2 cellular contexts compared by ENCODE assay signal in the genomic region with DNA sequence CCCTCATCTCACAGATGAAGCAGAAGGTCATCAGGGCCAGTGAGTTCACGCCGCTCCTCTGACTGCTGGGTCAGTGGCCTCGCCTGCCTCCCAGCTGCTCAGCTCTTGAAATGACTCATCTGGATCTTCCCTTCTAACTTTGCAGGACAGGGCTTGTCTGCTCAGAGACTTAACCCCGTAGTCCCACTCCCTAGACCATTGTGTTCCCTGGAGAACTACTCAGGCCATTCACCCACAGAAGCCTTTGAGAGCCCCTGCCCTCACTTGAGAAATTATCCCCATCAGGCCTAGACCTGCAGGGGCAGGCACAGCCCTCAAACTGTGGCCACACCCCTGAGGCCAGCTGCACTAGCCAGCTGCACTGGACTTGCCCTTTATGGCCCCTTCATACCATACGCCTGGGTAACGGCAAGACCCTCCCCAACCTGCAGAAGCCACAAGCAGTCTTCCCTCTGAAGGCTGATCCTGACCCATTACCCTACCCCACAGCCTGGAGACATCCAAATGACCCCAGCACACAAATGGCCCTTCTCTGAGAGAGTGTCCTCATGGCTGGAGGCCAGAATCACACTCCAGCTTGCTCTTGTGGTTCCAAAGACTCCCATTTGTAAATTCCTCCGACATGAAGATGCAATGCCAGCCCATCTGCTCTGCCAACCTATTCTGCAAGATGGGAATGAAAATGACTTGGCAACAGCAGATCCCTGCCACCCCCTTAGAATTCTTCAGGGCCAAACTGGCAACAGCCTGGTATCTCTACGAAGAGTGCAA.
TF ChIP-seq lines count a peak whose summit lies in the region.

No MANE protein-coding gene starts in this region.

TF ChIP-seq in GM12878, 131 proteins besides CTCF, POLR2A, EP300 and RAD21 (continues in another document):
- TF ChIP-seq CBFB (IDR thresholded peaks at IDR 0.05; ENCODE audit: low read depth) (no peak), TCF12 (IDR thresholded peaks at IDR 0.05; ENCODE audit: low read depth, low read length) (peak; percentile 98), TCF3 (IDR thresholded peaks at IDR 0.05; ENCODE audit: borderline replicate concordance, insufficient read depth, low read depth, low read length) (peak; percentile 71; the same call in 1 of the 2 replicates), BRCA1 (IDR thresholded peaks at IDR 0.05; ENCODE audit: low read depth, low read length) (no peak), HCFC1 (IDR thresholded peaks at IDR 0.05; ENCODE audit: low read length) (no peak), JUNB (IDR thresholded peaks at IDR 0.05) (peak; percentile 91), EGR1 (IDR thresholded peaks at IDR 0.05; ENCODE audit: borderline replicate concordance in 1 of 2, low read depth in 2 of 2, low read length in 2 of 2) (no peak), ZNF384 (IDR thresholded peaks at IDR 0.05; ENCODE audit: borderline replicate concordance, low read depth, low read length) (no peak), SUPT20H (IDR thresholded peaks at IDR 0.05; ENCODE audit: borderline replicate concordance, control insufficient read depth, low read depth, low read length) (no peak), STAT1 (conservative IDR thresholded peaks at IDR 0.05) (no peak), NFYA (IDR thresholded peaks at IDR 0.05; ENCODE audit: borderline replicate concordance, low read depth, low read length) (no peak), ZNF217 (IDR thresholded peaks at IDR 0.05) (no peak), FOXK2 (IDR thresholded peaks at IDR 0.05) (no peak), STAT3 (IDR thresholded peaks at IDR 0.05; ENCODE audit: low read depth, low read length) (no peak), SPI1 (IDR thresholded peaks at IDR 0.05; ENCODE audit: borderline replicate concordance, insufficient read depth, low read depth, low read length) (no peak), TARDBP (IDR thresholded peaks at IDR 0.05; ENCODE audit: borderline replicate concordance) (no peak), CHD1 (IDR thresholded peaks at IDR 0.05; ENCODE audit: low read depth, low read length) (peak; percentile 85; the same call in 1 of the 2 replicates), ESRRA (IDR thresholded peaks at IDR 0.05; ENCODE audit: low read length) (no peak), RAD51 (IDR thresholded peaks at IDR 0.05) (no peak), TAF1 (IDR thresholded peaks at IDR 0.05; ENCODE audit: borderline replicate concordance, low read depth, low read length) (no peak), CBX5 (IDR thresholded peaks at IDR 0.05; ENCODE audit: low read depth) (no peak), RFX5 (IDR thresholded peaks at IDR 0.05; ENCODE audit: low read depth, low read length) (no peak)
- TF ChIP-seq, protein P1, sequence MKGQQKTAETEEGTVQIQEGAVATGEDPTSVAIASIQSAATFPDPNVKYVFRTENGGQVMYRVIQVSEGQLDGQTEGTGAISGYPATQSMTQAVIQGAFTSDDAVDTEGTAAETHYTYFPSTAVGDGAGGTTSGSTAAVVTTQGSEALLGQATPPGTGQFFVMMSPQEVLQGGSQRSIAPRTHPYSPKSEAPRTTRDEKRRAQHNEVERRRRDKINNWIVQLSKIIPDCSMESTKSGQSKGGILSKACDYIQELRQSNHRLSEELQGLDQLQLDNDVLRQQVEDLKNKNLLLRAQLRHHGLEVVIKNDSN (IDR thresholded peaks at IDR 0.05; ENCODE audit: borderline replicate concordance, extremely low read length, insufficient read depth, low read depth, low read length) = no peak
- TF ChIP-seq, protein P2, sequence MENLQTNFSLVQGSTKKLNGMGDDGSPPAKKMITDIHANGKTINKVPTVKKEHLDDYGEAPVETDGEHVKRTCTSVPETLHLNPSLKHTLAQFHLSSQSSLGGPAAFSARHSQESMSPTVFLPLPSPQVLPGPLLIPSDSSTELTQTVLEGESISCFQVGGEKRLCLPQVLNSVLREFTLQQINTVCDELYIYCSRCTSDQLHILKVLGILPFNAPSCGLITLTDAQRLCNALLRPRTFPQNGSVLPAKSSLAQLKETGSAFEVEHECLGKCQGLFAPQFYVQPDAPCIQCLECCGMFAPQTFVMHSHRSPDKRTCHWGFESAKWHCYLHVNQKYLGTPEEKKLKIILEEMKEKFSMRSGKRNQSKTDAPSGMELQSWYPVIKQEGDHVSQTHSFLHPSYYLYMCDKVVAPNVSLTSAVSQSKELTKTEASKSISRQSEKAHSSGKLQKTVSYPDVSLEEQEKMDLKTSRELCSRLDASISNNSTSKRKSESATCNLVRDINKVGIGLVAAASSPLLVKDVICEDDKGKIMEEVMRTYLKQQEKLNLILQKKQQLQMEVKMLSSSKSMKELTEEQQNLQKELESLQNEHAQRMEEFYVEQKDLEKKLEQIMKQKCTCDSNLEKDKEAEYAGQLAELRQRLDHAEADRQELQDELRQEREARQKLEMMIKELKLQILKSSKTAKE (IDR thresholded peaks at IDR 0.05; ENCODE audit: low read depth, poor library complexity, severe bottlenecking) = peak; percentile 72
- TF ChIP-seq, protein P3, sequence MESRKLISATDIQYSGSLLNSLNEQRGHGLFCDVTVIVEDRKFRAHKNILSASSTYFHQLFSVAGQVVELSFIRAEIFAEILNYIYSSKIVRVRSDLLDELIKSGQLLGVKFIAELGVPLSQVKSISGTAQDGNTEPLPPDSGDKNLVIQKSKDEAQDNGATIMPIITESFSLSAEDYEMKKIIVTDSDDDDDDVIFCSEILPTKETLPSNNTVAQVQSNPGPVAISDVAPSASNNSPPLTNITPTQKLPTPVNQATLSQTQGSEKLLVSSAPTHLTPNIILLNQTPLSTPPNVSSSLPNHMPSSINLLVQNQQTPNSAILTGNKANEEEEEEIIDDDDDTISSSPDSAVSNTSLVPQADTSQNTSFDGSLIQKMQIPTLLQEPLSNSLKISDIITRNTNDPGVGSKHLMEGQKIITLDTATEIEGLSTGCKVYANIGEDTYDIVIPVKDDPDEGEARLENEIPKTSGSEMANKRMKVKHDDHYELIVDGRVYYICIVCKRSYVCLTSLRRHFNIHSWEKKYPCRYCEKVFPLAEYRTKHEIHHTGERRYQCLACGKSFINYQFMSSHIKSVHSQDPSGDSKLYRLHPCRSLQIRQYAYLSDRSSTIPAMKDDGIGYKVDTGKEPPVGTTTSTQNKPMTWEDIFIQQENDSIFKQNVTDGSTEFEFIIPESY (IDR thresholded peaks at IDR 0.05) = no peak
- TF ChIP-seq, protein P4, sequence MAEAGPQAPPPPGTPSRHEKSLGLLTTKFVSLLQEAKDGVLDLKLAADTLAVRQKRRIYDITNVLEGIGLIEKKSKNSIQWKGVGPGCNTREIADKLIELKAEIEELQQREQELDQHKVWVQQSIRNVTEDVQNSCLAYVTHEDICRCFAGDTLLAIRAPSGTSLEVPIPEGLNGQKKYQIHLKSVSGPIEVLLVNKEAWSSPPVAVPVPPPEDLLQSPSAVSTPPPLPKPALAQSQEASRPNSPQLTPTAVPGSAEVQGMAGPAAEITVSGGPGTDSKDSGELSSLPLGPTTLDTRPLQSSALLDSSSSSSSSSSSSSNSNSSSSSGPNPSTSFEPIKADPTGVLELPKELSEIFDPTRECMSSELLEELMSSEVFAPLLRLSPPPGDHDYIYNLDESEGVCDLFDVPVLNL (IDR thresholded peaks at IDR 0.05; ENCODE audit: low read depth, low read length) = 0 out of 2 replicates have a peak, but pooled peaks have one; percentile 12

TF ChIP-seq in HepG2, 621 proteins besides CTCF, POLR2A, EP300 and RAD21:
- TF ChIP-seq FOSL2 (CRISPR knock-in tag; IDR thresholded peaks at IDR 0.05) (0 out of 2 replicates have a peak, but pooled peaks have one; percentile 19), ZNF124 (CRISPR knock-in tag; IDR thresholded peaks at IDR 0.05) (no peak)
